ENCODE assay signal across 29 cellular contexts in the genomic region with DNA sequence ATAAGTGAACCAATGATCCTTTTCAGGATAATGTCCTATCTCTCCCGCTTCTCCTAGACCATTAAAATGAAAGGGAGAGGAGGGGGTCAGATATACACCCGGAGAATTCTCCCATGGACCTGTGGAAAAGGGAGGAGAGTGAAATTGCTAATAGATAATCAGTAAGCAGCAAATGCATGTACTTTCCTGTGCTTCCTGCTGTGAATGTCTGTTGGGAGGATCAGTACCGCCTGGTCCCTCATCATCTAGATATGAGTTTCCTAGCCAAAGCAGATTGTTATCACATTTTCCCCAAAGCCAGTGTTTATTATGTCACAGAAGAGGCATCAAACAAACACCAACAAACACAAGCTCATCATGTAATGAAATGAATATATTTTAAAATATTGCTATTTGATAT.
"Had no signal": no experiment of that assay in that cellular context is flagged by ENCODE, and none has a peak within 500 bp of the region (broad histone marks: within the 10 kb centered on the region; RNA-seq: fewer than 3 reads in every experiment).

No MANE protein-coding gene starts in this region.

- H3K9me3 Mint-ChIP-seq: nephron; neural progenitor cell; stimulated activated memory B cell treated with anti-CD40 and anti-IgM and Interleukin-4, amounts not matched to agents 10 μg/mL and 1 μg/mL and 100 μg/mL, for 72 hours; stimulated activated naive CD8-positive, alpha-beta T cell treated with anti-CD3 and anti-CD28 coated beads, Interleukin-15, amount 100 ng/mL, for 72 hours had no signal

- H3K27me3 Mint-ChIP-seq: progenitor cell of endocrine pancreas; stimulated activated memory B cell treated with anti-CD40 and anti-IgM and Interleukin-4, amounts not matched to agents 10 μg/mL and 1 μg/mL and 100 μg/mL, for 72 hours; stimulated activated naive CD8-positive, alpha-beta T cell treated with anti-CD3 and anti-CD28 coated beads, Interleukin-15, amount 100 ng/mL, for 72 hours had no signal

- ATAC-seq: natural killer cell; psoas muscle; right cardiac atrium; right lobe of liver; stimulated activated memory B cell treated with anti-CD40 and anti-IgM and Interleukin-4, amounts not matched to agents 10 μg/mL and 1 μg/mL and 100 μg/mL, for 72 hours; stimulated activated naive CD8-positive, alpha-beta T cell treated with anti-CD3 and anti-CD28 coated beads, Interleukin-15, amount 100 ng/mL, for 72 hours; stimulated activated naive CD8-positive, alpha-beta T cell treated with anti-CD3 and anti-CD28 coated beads, Interleukin-15, Interleukin-2, amounts not matched to agents 100 U/mL and 50 U/mL, for 24 hours had no signal

- H3K36me3 ChIP-seq: neural progenitor cell, ovary, right lobe of liver, sigmoid colon, suprapubic skin, thoracic aorta, thyroid gland, tibial nerve, upper lobe of left lung, vagina had no signal

- H3K4me3 ChIP-seq: neural progenitor cell, ovary, psoas muscle, right lobe of liver, sigmoid colon, suprapubic skin, thoracic aorta, thyroid gland, tibial nerve, upper lobe of left lung, vagina had no signal

- H3K4me2 ChIP-seq: neural progenitor cell had no signal

- H3K27ac Mint-ChIP-seq: natural killer cell; nephron; neural progenitor cell; progenitor cell of endocrine pancreas; stimulated activated memory B cell treated with anti-CD40 and anti-IgM and Interleukin-4, amounts not matched to agents 10 μg/mL and 1 μg/mL and 100 μg/mL, for 72 hours; stimulated activated naive CD8-positive, alpha-beta T cell treated with anti-CD3 and anti-CD28 coated beads, Interleukin-15, amount 100 ng/mL, for 72 hours had no signal

- H3K36me3 Mint-ChIP-seq: natural killer cell; neural progenitor cell; stimulated activated memory B cell treated with anti-CD40 and anti-IgM and Interleukin-4, amounts not matched to agents 10 μg/mL and 1 μg/mL and 100 μg/mL, for 72 hours had no signal

- H3K4me1 ChIP-seq: parathyroid adenoma, psoas muscle, right lobe of liver, suprapubic skin, thyroid gland, tibial nerve, upper lobe of left lung, vagina had no signal

- H3K4me3 Mint-ChIP-seq: natural killer cell; nephron; neural progenitor cell; stimulated activated memory B cell treated with anti-CD40 and anti-IgM and Interleukin-4, amounts not matched to agents 10 μg/mL and 1 μg/mL and 100 μg/mL, for 72 hours; stimulated activated naive CD8-positive, alpha-beta T cell treated with anti-CD3 and anti-CD28 coated beads, Interleukin-15, amount 100 ng/mL, for 72 hours had no signal

- H3K27ac ChIP-seq: neural progenitor cell, ovary, parathyroid adenoma, psoas muscle, right lobe of liver, sigmoid colon, suprapubic skin, thoracic aorta, thyroid gland, tibial nerve, upper lobe of left lung, vagina had no signal

- DNase-seq: natural killer cell; occipital lobe; ovary; posterior cingulate gyrus; psoas muscle; right cardiac atrium; right lobe of liver; sigmoid colon; small intestine; stimulated activated CD4-positive, alpha-beta T cell treated with anti-CD3 and anti-CD28 coated beads, Interleukin-15, amount 100 ng/mL, for 24 hours; stimulated activated CD4-positive, alpha-beta T cell treated with anti-CD3 and anti-CD28 coated beads, Interleukin-4, amount 100 ng/mL, for 1 hour; stimulated activated CD4-positive, alpha-beta T cell treated with anti-CD3 and anti-CD28 coated beads, Interleukin-4, amount 100 ng/mL, for 4 hours; stimulated activated CD8-positive, alpha-beta memory T cell treated with anti-CD3 and anti-CD28 coated beads, Interleukin-4, amount 100 ng/mL, for 48 hours; stimulated activated naive CD4-positive, alpha-beta T cell; stimulated activated naive CD8-positive, alpha-beta T cell treated with anti-CD3 and anti-CD28 coated beads, Interleukin-15, amount 100 ng/mL, for 72 hours; stimulated activated naive CD8-positive, alpha-beta T cell treated with anti-CD3 and anti-CD28 coated beads, Interleukin-15, Interleukin-2, amounts not matched to agents 100 U/mL and 50 U/mL, for 24 hours; substantia nigra; thyroid gland; trophoblast cell; upper lobe of left lung had no signal

- H3K4me1 Mint-ChIP-seq: natural killer cell; nephron; stimulated activated memory B cell treated with anti-CD40 and anti-IgM and Interleukin-4, amounts not matched to agents 10 μg/mL and 1 μg/mL and 100 μg/mL, for 72 hours; stimulated activated naive CD8-positive, alpha-beta T cell treated with anti-CD3 and anti-CD28 coated beads, Interleukin-15, amount 100 ng/mL, for 72 hours had no signal

- H3K27me3 ChIP-seq: neural progenitor cell, ovary, right lobe of liver, sigmoid colon, suprapubic skin, thyroid gland, tibial nerve, upper lobe of left lung, vagina had no signal

- H3K9ac ChIP-seq: neural progenitor cell, parathyroid adenoma had no signal

- H3K9me3 ChIP-seq: ovary, psoas muscle, right lobe of liver, sigmoid colon, suprapubic skin, thoracic aorta, thyroid gland, tibial nerve, upper lobe of left lung, vagina had no signal

- H2AFZ ChIP-seq: neural progenitor cell, parathyroid adenoma had no signal

- H3K79me2 ChIP-seq: parathyroid adenoma had no signal
